25 cellular contexts compared by ENCODE assay signal in genomic region chr18:49663755-49664085, GRCh38.
DNase-seq lines count a peak whose midpoint lies in the region; ATAC-seq and TF ChIP-seq lines count a peak whose summit lies in the region.
"Had no signal": no experiment of that assay in that cellular context is flagged by ENCODE, and none has a peak within 500 bp of the region (broad histone marks: within the 10 kb centered on the region; RNA-seq: fewer than 3 reads in every experiment).

No MANE protein-coding gene starts in this region.

- H3K36me3 ChIP-seq in GM23338 (ENCODE audit: insufficient read depth) = no peaks in the 10 kb centered on the region
- H3K36me3 ChIP-seq in adipocyte (ENCODE audit: control insufficient read depth, insufficient read depth, low read length, severe bottlenecking) = no peaks in the 10 kb centered on the region
- H3K36me3 ChIP-seq in mesenchymal stem cell (ENCODE audit: control insufficient read depth in 1 of 2, insufficient read depth in 2 of 2, low read depth in 1 of 2, low read length in 2 of 2) = no peaks in the 10 kb centered on the region
- H3K36me3 ChIP-seq in skeletal muscle satellite cell (ENCODE audit: insufficient read depth, low read length) = no peaks in the 10 kb centered on the region
- no peaks in the 10 kb centered on the region for H3K36me3 ChIP-seq in hepatocyte (replicated peaks; ENCODE audit: insufficient read depth, low read depth)
- H3K36me3 ChIP-seq: ascending aorta, ovary, tibial artery, WERI-Rb-1 had no signal

- no peak overlapping the region for H2AK5ac ChIP-seq in mesenchymal stem cell (ENCODE audit: low read length, severe bottlenecking)

- peaks cover 37% of the 10 kb centered on the region for H3K4me1 Mint-ChIP-seq in GM23338
- H3K4me1 Mint-ChIP-seq: activated CD4-positive, alpha-beta T cell treated with anti-CD3 and anti-CD28 coated beads, Interleukin-2, amount 10 ng/mL, durations not matched to agents 7 days and 5 days; activated naive CD4-positive, alpha-beta T cell treated with anti-CD3 and anti-CD28 coated beads, Interleukin-2, amount 50 U/mL, for 24 hours; CD14-positive monocyte had no signal

- no peak overlapping the region for H3K18ac ChIP-seq in mesenchymal stem cell (ENCODE audit: low read depth in 1 of 2, low read length in 2 of 2)

- DNase-seq in GM23338 (ENCODE audit: low spot score) (no peak), adipocyte (ENCODE audit: low read depth) (no peak), mesenchymal stem cell (no peak), midbrain (lab: John Stamatoyannopoulos, UW) (no peak), hepatocyte (ENCODE audit: low spot score) (no peak), germinal center (ENCODE audit: low spot score) (no peak)
- DNase-seq: activated CD4-positive, alpha-beta T cell treated with anti-CD3 and anti-CD28 coated beads, Interleukin-2, amount 10 ng/mL, durations not matched to agents 7 days and 5 days; central memory CD4-positive, alpha-beta T cell; foreskin melanocyte; HCEC 1CT; kidney; NCI-H2029 treated with DMSO at 0.1 percent for 48 hours; NCI-H226; tibial artery; WERI-Rb-1 had no signal

- H3K9ac ChIP-seq in adipocyte (ENCODE audit: low read length) (peak overlapping the region; percentile 37), mesenchymal stem cell (ENCODE audit: low read length) (peak overlapping the region; percentile 33), skeletal muscle satellite cell (ENCODE audit: low read depth, low read length) (no peak overlapping the region)

- no peaks in the 10 kb centered on the region for H3K36me3 Mint-ChIP-seq in GM23338 (ENCODE audit: low read depth)
- H3K36me3 Mint-ChIP-seq: activated naive CD4-positive, alpha-beta T cell treated with anti-CD3 and anti-CD28 coated beads, Interleukin-2, amount 50 U/mL, for 24 hours; CD14-positive monocyte had no signal

- no peaks in the 10 kb centered on the region for H3K9me3 ChIP-seq in adipocyte (ENCODE audit: control insufficient read depth, low read length)
- H3K9me3 ChIP-seq in mesenchymal stem cell (ENCODE audit: control insufficient read depth, low read length) = no peaks in the 10 kb centered on the region
- H3K9me3 ChIP-seq in skeletal muscle satellite cell (replicated peaks; ENCODE audit: low read length) = no peaks in the 10 kb centered on the region
- no peaks in the 10 kb centered on the region for H3K9me3 ChIP-seq in hepatocyte (ENCODE audit: low read depth)
- H3K9me3 ChIP-seq: ascending aorta, ovary, tibial artery had no signal

- H3K79me1 ChIP-seq in mesenchymal stem cell (replicated peaks; ENCODE audit: low read length, poor library complexity, severe bottlenecking) = no peaks in the 10 kb centered on the region

- no peak overlapping the region for H3K4me3 Mint-ChIP-seq in GM23338
- H3K4me3 Mint-ChIP-seq: activated CD4-positive, alpha-beta T cell treated with anti-CD3 and anti-CD28 coated beads, Interleukin-2, amount 10 ng/mL, durations not matched to agents 7 days and 5 days; activated naive CD4-positive, alpha-beta T cell treated with anti-CD3 and anti-CD28 coated beads, Interleukin-2, amount 50 U/mL, for 24 hours; CD14-positive monocyte; stimulated activated naive CD8-positive, alpha-beta T cell treated with anti-CD3 and anti-CD28 coated beads, Interleukin-15, Interleukin-2, amounts not matched to agents 100 ng/mL and 50 ng/mL, for 24 hours; T-helper 2 cell treated with Interferon-gamma antibody and Interleukin-4, amounts not matched to agents 5 μg/mL and 100 μg/mL, for 36 hours had no signal

- H3K27ac ChIP-seq in GM23338 (ENCODE audit: low read depth) (no peak overlapping the region), mesenchymal stem cell (ENCODE audit: low read length, poor library complexity, severe bottlenecking) (no peak overlapping the region), hepatocyte (no peak overlapping the region)
- H3K27ac ChIP-seq: ascending aorta, HL-60, ovary, tibial artery, WERI-Rb-1 had no signal

- H3K14ac ChIP-seq in mesenchymal stem cell (ENCODE audit: low read length in 2 of 2) = no peak overlapping the region

- H3K9me2 ChIP-seq in GM23338 (ENCODE audit: insufficient read depth) (peaks cover 16% of the 10 kb centered on the region; the same call in 1 of the 2 replicates), hepatocyte (replicated peaks; ENCODE audit: insufficient read depth) (no peaks in the 10 kb centered on the region)

- WGBS in mesenchymal stem cell = 100% methylated on average over 1 of the region's 4 CpGs
- WGBS in hepatocyte (ENCODE audit: low lambda C conversion rate, missing lambda C conversion rate) = 72% methylated on average over 4 of the region's 4 CpGs

- H3K4me3 ChIP-seq in GM23338 (no peak overlapping the region), adipocyte (ENCODE audit: low read length) (no peak overlapping the region), mesenchymal stem cell (ENCODE audit: insufficient read depth in 1 of 2, low read depth in 1 of 2, low read length in 2 of 2) (peak overlapping the region in 1 of 2 experiments; percentile 45), skeletal muscle satellite cell (ENCODE audit: low read length) (no peak overlapping the region), hepatocyte (no peak overlapping the region)
- H3K4me3 ChIP-seq: ascending aorta, lung, ovary, tibial artery had no signal

- H3K27ac Mint-ChIP-seq in GM23338 = no peak overlapping the region
- H3K27ac Mint-ChIP-seq: activated CD4-positive, alpha-beta T cell treated with anti-CD3 and anti-CD28 coated beads, Interleukin-2, amount 10 ng/mL, durations not matched to agents 7 days and 5 days; activated naive CD4-positive, alpha-beta T cell treated with anti-CD3 and anti-CD28 coated beads, Interleukin-2, amount 50 U/mL, for 24 hours; stimulated activated naive CD8-positive, alpha-beta T cell treated with anti-CD3 and anti-CD28 coated beads, Interleukin-15, Interleukin-2, amounts not matched to agents 100 ng/mL and 50 ng/mL, for 24 hours; T-helper 2 cell treated with Interferon-gamma antibody and Interleukin-4, amounts not matched to agents 5 μg/mL and 100 μg/mL, for 36 hours had no signal

- 0 out of 2 replicates have a peak, but pooled peaks cover 4% of the 10 kb centered on the region for H3K4me1 ChIP-seq in GM23338 (ENCODE audit: insufficient read depth)
- peaks cover 30% of the 10 kb centered on the region for H3K4me1 ChIP-seq in adipocyte (ENCODE audit: control insufficient read depth, insufficient read depth, low read length)
- peaks cover 12% of the 10 kb centered on the region for H3K4me1 ChIP-seq in mesenchymal stem cell (ENCODE audit: control insufficient read depth, insufficient read depth, low read depth, low read length)
- peaks cover 21% of the 10 kb centered on the region for H3K4me1 ChIP-seq in skeletal muscle satellite cell (ENCODE audit: control insufficient read depth, insufficient read depth, low read length)
- H3K4me1 ChIP-seq in hepatocyte (ENCODE audit: insufficient read depth) = peaks cover 17% of the 10 kb centered on the region
- H3K4me1 ChIP-seq: ascending aorta had no signal

- H3K79me2 ChIP-seq in GM23338 (replicated peaks; ENCODE audit: insufficient read depth) (no peaks in the 10 kb centered on the region), hepatocyte (no peaks in the 10 kb centered on the region)

- TF ChIP-seq CTCF in GM23338 (conservative IDR thresholded peaks at IDR 0.05; ENCODE audit: low read depth in 2 of 2) (no peak), hepatocyte (IDR thresholded peaks at IDR 0.05; ENCODE audit: poor library complexity) (no peak)

- H3K27me3 ChIP-seq in GM23338 (ENCODE audit: insufficient read depth) (no peaks in the 10 kb centered on the region), adipocyte (replicated peaks; ENCODE audit: control insufficient read depth, insufficient read depth, low read length) (no peaks in the 10 kb centered on the region), mesenchymal stem cell (ENCODE audit: control insufficient read depth in 1 of 2, insufficient read depth in 1 of 2, low read length in 2 of 2) (no peaks in the 10 kb centered on the region), skeletal muscle satellite cell (ENCODE audit: control insufficient read depth, insufficient read depth, low read length) (no peaks in the 10 kb centered on the region), hepatocyte (no peaks in the 10 kb centered on the region)
- H3K27me3 ChIP-seq: ascending aorta, ovary had no signal

- no peak overlapping the region for H2BK15ac ChIP-seq in mesenchymal stem cell (ENCODE audit: low read depth, poor library complexity, severe bottlenecking)

- no peaks in the 10 kb centered on the region for H3F3A ChIP-seq in GM23338 (replicated peaks; ENCODE audit: low read depth)

- H2AFZ ChIP-seq in GM23338 (peak overlapping the region; percentile 87; the same call in 1 of the 2 replicates), mesenchymal stem cell (ENCODE audit: low read depth, low read length) (no peak overlapping the region), hepatocyte (no peak overlapping the region)

- no peak overlapping the region for H2BK5ac ChIP-seq in mesenchymal stem cell (ENCODE audit: low read depth, low read length, poor library complexity, severe bottlenecking)

- H3K4me2 ChIP-seq in GM23338 (no peak overlapping the region; the same call in 1 of the 2 replicates), mesenchymal stem cell (ENCODE audit: low read length, poor library complexity, severe bottlenecking) (no peak overlapping the region), skeletal muscle satellite cell (ENCODE audit: low read length) (peak overlapping the region; percentile 32), hepatocyte (no peak overlapping the region)

- H2BK120ac ChIP-seq in mesenchymal stem cell (ENCODE audit: low read depth, low read length) = no peak overlapping the region

- no peak overlapping the region for H3K4ac ChIP-seq in mesenchymal stem cell (ENCODE audit: low read depth in 1 of 2, low read length in 2 of 2)

- H3K27me3 Mint-ChIP-seq in GM23338 (ENCODE audit: insufficient read depth, low read depth, poor library complexity) = peaks cover 11% of the 10 kb centered on the region
- H3K27me3 Mint-ChIP-seq: activated naive CD4-positive, alpha-beta T cell treated with anti-CD3 and anti-CD28 coated beads, Interleukin-2, amount 50 U/mL, for 24 hours had no signal

- no peaks in the 10 kb centered on the region for H4K20me1 ChIP-seq in GM23338 (replicated peaks; ENCODE audit: insufficient read depth)
- H4K20me1 ChIP-seq in hepatocyte (ENCODE audit: insufficient read depth, poor library complexity, severe bottlenecking) = no peaks in the 10 kb centered on the region

- no peak overlapping the region for H2BK12ac ChIP-seq in mesenchymal stem cell (ENCODE audit: low read length in 2 of 2)

- H4K91ac ChIP-seq in mesenchymal stem cell (ENCODE audit: low read length) = no peak overlapping the region

- H3K9me3 Mint-ChIP-seq in GM23338 = no peaks in the 10 kb centered on the region
- H3K9me3 Mint-ChIP-seq: activated CD4-positive, alpha-beta T cell treated with anti-CD3 and anti-CD28 coated beads, Interleukin-2, amount 10 ng/mL, durations not matched to agents 7 days and 5 days; activated naive CD4-positive, alpha-beta T cell treated with anti-CD3 and anti-CD28 coated beads, Interleukin-2, amount 50 U/mL, for 24 hours; stimulated activated naive CD8-positive, alpha-beta T cell treated with anti-CD3 and anti-CD28 coated beads, Interleukin-15, Interleukin-2, amounts not matched to agents 100 ng/mL and 50 ng/mL, for 24 hours; T-helper 2 cell treated with Interferon-gamma antibody and Interleukin-4, amounts not matched to agents 5 μg/mL and 100 μg/mL, for 36 hours had no signal

- ATAC-seq in GM23338 (no peak), HG03354 (IDR thresholded peaks at IDR 0.05; ENCODE audit: poor library complexity, severe bottlenecking, unreplicated experiment) (no peak)

- no peak overlapping the region for H4K8ac ChIP-seq in mesenchymal stem cell (ENCODE audit: low read length)

- H3K23ac ChIP-seq in mesenchymal stem cell (ENCODE audit: low read length in 2 of 2) = no peak overlapping the region
